ENCODE assay signal across 1 cellular context in the genomic region with DNA sequence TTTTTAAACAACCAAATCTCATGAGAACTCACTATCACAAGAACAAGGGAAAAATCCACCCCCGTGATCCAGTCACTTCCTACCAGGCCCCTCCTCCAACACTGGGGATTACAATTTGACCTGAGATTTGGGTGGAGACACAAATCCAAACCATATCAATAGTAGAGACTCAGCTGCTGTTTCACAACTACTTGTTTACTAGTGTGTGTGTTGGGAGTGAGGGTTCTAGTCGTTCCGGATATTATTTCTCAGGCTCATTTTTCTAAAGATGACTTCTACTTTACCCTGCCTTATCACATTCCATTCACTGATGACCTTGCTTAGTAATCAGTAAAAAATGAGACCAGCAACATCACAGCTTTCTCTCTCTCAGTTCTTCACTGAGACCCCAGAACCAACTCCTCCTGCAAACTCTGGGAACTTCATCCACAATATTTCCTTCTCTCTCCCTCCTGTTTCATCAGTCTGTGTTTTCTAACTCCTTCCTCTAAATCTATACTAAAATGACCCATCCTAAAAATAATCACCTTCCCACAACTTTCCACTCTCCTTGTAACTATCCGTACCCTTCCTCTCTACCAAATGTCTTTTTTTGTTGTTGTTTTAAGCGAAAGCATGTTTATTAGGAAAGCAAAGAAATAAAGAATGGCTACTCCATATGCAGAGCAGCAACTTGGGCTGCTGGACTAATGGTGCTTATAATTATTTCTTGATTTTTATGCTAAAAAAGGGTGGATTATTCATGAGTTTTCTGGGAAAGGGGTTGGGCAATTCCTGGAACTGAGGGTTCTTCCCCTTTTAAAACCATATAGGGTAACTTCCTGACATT.
TF ChIP-seq lines count a peak whose summit lies in the region.

No MANE protein-coding gene starts in this region.

TF ChIP-seq in GM23338, 12 proteins besides CTCF, POLR2A, EP300 and RAD21 (continued from another document):
- TF ChIP-seq, protein P1, sequence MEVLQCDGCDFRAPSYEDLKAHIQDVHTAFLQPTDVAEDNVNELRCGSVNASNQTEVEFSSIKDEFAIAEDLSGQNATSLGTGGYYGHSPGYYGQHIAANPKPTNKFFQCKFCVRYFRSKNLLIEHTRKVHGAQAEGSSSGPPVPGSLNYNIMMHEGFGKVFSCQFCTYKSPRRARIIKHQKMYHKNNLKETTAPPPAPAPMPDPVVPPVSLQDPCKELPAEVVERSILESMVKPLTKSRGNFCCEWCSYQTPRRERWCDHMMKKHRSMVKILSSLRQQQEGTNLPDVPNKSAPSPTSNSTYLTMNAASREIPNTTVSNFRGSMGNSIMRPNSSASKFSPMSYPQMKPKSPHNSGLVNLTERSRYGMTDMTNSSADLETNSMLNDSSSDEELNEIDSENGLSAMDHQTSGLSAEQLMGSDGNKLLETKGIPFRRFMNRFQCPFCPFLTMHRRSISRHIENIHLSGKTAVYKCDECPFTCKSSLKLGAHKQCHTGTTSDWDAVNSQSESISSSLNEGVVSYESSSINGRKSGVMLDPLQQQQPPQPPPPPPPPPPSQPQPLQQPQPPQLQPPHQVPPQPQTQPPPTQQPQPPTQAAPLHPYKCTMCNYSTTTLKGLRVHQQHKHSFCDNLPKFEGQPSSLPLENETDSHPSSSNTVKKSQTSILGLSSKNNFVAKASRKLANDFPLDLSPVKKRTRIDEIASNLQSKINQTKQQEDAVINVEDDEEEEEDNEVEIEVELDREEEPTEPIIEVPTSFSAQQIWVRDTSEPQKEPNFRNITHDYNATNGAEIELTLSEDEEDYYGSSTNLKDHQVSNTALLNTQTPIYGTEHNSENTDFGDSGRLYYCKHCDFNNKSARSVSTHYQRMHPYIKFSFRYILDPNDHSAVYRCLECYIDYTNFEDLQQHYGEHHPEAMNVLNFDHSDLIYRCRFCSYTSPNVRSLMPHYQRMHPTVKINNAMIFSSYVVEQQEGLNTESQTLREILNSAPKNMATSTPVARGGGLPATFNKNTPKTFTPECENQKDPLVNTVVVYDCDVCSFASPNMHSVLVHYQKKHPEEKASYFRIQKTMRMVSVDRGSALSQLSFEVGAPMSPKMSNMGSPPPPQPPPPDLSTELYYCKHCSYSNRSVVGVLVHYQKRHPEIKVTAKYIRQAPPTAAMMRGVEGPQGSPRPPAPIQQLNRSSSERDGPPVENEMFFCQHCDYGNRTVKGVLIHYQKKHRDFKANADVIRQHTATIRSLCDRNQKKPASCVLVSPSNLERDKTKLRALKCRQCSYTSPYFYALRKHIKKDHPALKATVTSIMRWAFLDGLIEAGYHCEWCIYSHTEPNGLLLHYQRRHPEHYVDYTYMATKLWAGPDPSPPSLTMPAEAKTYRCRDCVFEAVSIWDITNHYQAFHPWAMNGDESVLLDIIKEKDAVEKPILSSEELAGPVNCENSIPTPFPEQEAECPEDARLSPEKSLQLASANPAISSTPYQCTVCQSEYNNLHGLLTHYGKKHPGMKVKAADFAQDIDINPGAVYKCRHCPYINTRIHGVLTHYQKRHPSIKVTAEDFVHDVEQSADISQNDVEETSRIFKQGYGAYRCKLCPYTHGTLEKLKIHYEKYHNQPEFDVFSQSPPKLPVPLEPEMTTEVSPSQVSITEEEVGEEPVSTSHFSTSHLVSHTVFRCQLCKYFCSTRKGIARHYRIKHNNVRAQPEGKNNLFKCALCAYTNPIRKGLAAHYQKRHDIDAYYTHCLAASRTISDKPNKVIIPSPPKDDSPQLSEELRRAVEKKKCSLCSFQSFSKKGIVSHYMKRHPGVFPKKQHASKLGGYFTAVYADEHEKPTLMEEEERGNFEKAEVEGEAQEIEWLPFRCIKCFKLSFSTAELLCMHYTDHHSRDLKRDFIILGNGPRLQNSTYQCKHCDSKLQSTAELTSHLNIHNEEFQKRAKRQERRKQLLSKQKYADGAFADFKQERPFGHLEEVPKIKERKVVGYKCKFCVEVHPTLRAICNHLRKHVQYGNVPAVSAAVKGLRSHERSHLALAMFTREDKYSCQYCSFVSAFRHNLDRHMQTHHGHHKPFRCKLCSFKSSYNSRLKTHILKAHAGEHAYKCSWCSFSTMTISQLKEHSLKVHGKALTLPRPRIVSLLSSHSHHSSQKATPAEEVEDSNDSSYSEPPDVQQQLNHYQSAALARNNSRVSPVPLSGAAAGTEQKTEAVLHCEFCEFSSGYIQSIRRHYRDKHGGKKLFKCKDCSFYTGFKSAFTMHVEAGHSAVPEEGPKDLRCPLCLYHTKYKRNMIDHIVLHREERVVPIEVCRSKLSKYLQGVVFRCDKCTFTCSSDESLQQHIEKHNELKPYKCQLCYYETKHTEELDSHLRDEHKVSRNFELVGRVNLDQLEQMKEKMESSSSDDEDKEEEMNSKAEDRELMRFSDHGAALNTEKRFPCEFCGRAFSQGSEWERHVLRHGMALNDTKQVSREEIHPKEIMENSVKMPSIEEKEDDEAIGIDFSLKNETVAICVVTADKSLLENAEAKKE (CRISPR knock-in tag; IDR thresholded peaks at IDR 0.05): no peak
- TF ChIP-seq, protein P2, sequence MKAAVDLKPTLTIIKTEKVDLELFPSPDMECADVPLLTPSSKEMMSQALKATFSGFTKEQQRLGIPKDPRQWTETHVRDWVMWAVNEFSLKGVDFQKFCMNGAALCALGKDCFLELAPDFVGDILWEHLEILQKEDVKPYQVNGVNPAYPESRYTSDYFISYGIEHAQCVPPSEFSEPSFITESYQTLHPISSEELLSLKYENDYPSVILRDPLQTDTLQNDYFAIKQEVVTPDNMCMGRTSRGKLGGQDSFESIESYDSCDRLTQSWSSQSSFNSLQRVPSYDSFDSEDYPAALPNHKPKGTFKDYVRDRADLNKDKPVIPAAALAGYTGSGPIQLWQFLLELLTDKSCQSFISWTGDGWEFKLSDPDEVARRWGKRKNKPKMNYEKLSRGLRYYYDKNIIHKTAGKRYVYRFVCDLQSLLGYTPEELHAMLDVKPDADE (IDR thresholded peaks at IDR 0.05): no peak
- TF ChIP-seq STAT1 (IDR thresholded peaks at IDR 0.05; ENCODE audit: unreplicated experiment) (no peak), POLR2AphosphoS5 (IDR thresholded peaks at IDR 0.05; ENCODE audit: low read depth) (no peak), CREB1 (CRISPR knock-in tag; IDR thresholded peaks at IDR 0.05; ENCODE audit: low read depth) (no peak)
TF ChIP-seq in GM23338: peak in this region for 0.
